In the genomic region with DNA sequence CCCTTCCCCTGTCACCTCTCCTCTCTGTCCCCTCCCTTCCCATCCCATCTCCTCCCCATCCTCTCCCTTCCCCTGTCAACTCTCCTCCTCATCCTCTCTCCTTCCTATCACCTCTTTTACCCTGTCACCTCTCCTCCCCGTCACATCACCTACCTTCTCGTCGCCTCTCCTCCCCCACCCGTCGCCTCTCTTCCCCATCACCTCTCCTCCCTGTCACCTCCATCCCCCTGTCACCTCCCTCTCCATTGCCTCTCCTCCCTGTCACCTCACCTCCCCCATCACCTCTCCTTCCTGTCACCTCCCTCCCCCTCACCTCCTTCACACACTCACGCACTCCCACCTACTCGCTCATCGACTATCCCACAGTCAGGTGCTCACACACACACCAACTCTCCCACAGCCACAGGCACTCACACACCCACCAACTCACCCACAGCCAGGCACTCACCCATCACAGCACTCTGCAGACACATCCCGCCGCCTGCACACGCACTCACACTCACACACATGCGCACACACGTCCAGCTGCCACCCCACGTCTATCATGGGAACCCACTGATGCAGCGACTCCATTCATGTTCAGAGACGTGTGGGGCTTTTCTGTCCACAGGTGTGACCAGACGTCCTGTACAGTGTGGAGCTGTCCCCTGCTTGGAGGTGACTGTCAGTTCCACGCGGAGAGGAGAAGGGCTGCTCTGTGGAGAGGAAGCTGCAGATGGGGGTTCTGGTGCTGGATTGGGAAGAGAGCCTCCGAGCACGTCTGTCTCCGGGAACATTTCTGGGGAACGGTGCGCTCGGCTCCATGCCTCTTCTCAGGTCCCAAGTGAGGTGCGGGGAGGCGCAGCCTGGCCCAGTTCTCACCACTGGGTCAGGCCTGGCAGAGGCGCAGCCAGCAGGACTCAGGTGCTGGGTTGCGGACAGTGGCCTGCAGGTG, we compare ENCODE assay signal across 24 cellular contexts.
"Had no signal": no experiment of that assay in that cellular context is flagged by ENCODE, and none has a peak within 500 bp of the region (broad histone marks: within the 10 kb centered on the region; RNA-seq: fewer than 3 reads in every experiment).

No MANE protein-coding gene starts in this region.

- H3K27me3 ChIP-seq: colonic mucosa, foreskin keratinocyte, hepatocyte, pancreas, testis, tibial nerve, upper lobe of right lung, vagina had no signal

- FAIRE-seq: kidney, pancreas had no signal

- H3K4me3 Mint-ChIP-seq: naive B cell, nephron had no signal

- H3K36me3 ChIP-seq: colonic mucosa, pancreas, tibial nerve, upper lobe of right lung, vagina had no signal

- H2AFZ ChIP-seq: hepatocyte had no signal

- H3K36me3 Mint-ChIP-seq: naive B cell had no signal

- H3K9me3 ChIP-seq: colonic mucosa, pancreas, psoas muscle, testis, tibial nerve, upper lobe of right lung, vagina had no signal

- H3K4me3 ChIP-seq: colonic mucosa, hepatocyte, pancreas, psoas muscle, skin epidermis, testis, tibial nerve, upper lobe of right lung, vagina had no signal

- ATAC-seq: foreskin keratinocyte, left colon, left ventricle myocardium superior, pancreas, psoas muscle, sciatic nerve, upper lobe of right lung had no signal

- H3K79me2 ChIP-seq: hepatocyte had no signal

- H3K4me1 ChIP-seq: colonic mucosa, foreskin keratinocyte, pancreas, psoas muscle, testis, tibial nerve, upper lobe of right lung, vagina had no signal

- H3K4me2 ChIP-seq: hepatocyte had no signal

- H3K27ac ChIP-seq: colonic mucosa, foreskin keratinocyte, hepatocyte, pancreas, psoas muscle, skin epidermis, testis, tibial nerve, upper lobe of right lung, vagina had no signal

- DNase-seq: cerebellar nuclear complex; colonic mucosa; dermis blood vessel endothelial cell; foreskin keratinocyte; kidney; left colon; left ventricle myocardium superior; mesendoderm; naive B cell; nucleus accumbens; pancreas; psoas muscle; retina; stimulated activated CD4-positive, alpha-beta T cell treated with anti-CD3 and anti-CD28 coated beads, Interleukin-12 subunit alpha, Interleukin-12 subunit beta, amount 100 ng/mL, for 4 hours; stimulated activated CD4-positive, alpha-beta T cell treated with anti-CD3 and anti-CD28 coated beads, Interleukin-2, amount 100 ng/mL, for 48 hours; stimulated activated naive CD4-positive, alpha-beta T cell treated with Interleukin-2 at 50 U/mL for 16 hours; testis; upper lobe of right lung had no signal

- H3K4me1 Mint-ChIP-seq: naive B cell had no signal

- H3K9me3 Mint-ChIP-seq: naive B cell, nephron had no signal

- H3K27ac Mint-ChIP-seq: naive B cell had no signal
